9 cellular contexts compared by ENCODE assay signal in genomic region chr4:142282870-142283431, GRCh38.
DNase-seq lines count a peak whose midpoint lies in the region; ATAC-seq and TF ChIP-seq lines count a peak whose summit lies in the region.
"Had no signal": no experiment of that assay in that cellular context is flagged by ENCODE, and none has a peak within 500 bp of the region (broad histone marks: within the 10 kb centered on the region; RNA-seq: fewer than 3 reads in every experiment).

No MANE protein-coding gene starts in this region.

- no peak overlapping the region for H3K4me3 ChIP-seq in epithelial cell of proximal tubule (ENCODE audit: low read depth, low read length)
- no peak overlapping the region for H3K4me3 ChIP-seq in spleen
- H3K4me3 ChIP-seq in coronary artery, result no peak overlapping the region

- H3K9me3 Mint-ChIP-seq in activated T-cell treated with anti-CD3 and anti-CD28 coated beads, Interleukin-2, amount 50 U/mL, for 4 hours, result no peaks in the 10 kb centered on the region
- H3K9me3 Mint-ChIP-seq in stimulated activated naive CD8-positive, alpha-beta T cell treated with anti-CD3 and anti-CD28 coated beads, Interleukin-15, amount 100 ng/mL, for 72 hours, result no peaks in the 10 kb centered on the region

- no peaks in the 10 kb centered on the region for H3K27me3 Mint-ChIP-seq in activated T-cell treated with anti-CD3 and anti-CD28 coated beads, Interleukin-2, amount 50 U/mL, for 4 hours (ENCODE audit: low read depth)
- no peaks in the 10 kb centered on the region for H3K27me3 Mint-ChIP-seq in stimulated activated naive CD8-positive, alpha-beta T cell treated with anti-CD3 and anti-CD28 coated beads, Interleukin-15, amount 100 ng/mL, for 72 hours

- ATAC-seq in activated T-cell treated with anti-CD3 and anti-CD28 coated beads, Interleukin-2, amount 50 U/mL, for 4 hours, result no peak
- ATAC-seq in HG02678 (IDR thresholded peaks at IDR 0.05; ENCODE audit: unreplicated experiment), result no peak
- no peak for ATAC-seq in stimulated activated naive CD8-positive, alpha-beta T cell treated with anti-CD3 and anti-CD28 coated beads, Interleukin-15, amount 100 ng/mL, for 72 hours

- peak; percentile 58 for TF ChIP-seq CTCF in epithelial cell of proximal tubule (conservative IDR thresholded peaks at IDR 0.05; ENCODE audit: low read depth, low read length)
- TF ChIP-seq CTCF in spleen (IDR thresholded peaks at IDR 0.05 in 8 of 11, conservative IDR thresholded peaks at IDR 0.05 in 3 of 11), result peak in 7 of 11 experiments; percentile 39 to 60 (median 53)
- TF ChIP-seq CTCF in coronary artery (IDR thresholded peaks at IDR 0.05), result no peak

- no peaks in the 10 kb centered on the region for H3K9me3 ChIP-seq in spleen

- DNase-seq in activated T-cell treated with anti-CD3 and anti-CD28 coated beads for 4 hours (peak; percentile 49), Kasumi-1 (lab: John Stamatoyannopoulos, UW) (peak; percentile 6 to 23), epithelial cell of proximal tubule (ENCODE audit: low read depth) (no peak), spleen (no peak), coronary artery (ENCODE audit: low spot score) (no peak)
- DNase-seq in activated T-cell treated with anti-CD3 and anti-CD28 coated beads, Interleukin-2, amount 50 U/mL, for 4 hours, result no peak
- no peak for DNase-seq in stimulated activated naive CD8-positive, alpha-beta T cell treated with anti-CD3 and anti-CD28 coated beads, Interleukin-15, amount 100 ng/mL, for 72 hours
- DNase-seq: activated CD4-positive, alpha-beta T cell treated with anti-CD3 and anti-CD28 coated beads for 48 hours had no signal

- H3K27ac Mint-ChIP-seq in stimulated activated naive CD8-positive, alpha-beta T cell treated with anti-CD3 and anti-CD28 coated beads, Interleukin-15, amount 100 ng/mL, for 72 hours, result no peak overlapping the region

- peaks cover 0 to 23% (median 0%) of the 10 kb centered on the region in 6 donors for H3K4me1 ChIP-seq in spleen

- no peaks in the 10 kb centered on the region for H3K27me3 ChIP-seq in spleen (replicated peaks in 1 of 7)

- H3K27ac ChIP-seq in spleen (no peak overlapping the region), coronary artery (no peak overlapping the region)

- H3K36me3 Mint-ChIP-seq in activated T-cell treated with anti-CD3 and anti-CD28 coated beads, Interleukin-2, amount 50 U/mL, for 4 hours (ENCODE audit: insufficient read depth), result peaks cover 14% of the 10 kb centered on the region

- intact Hi-C loops in spleen (cut with DNase I; ENCODE audit: low total_unique reads), result no loop called here

- TF ChIP-seq POLR2A in spleen (IDR thresholded peaks at IDR 0.05), result no peak

- WGBS in spleen, 5 donors, result 2 to 30% (median 13%) methylated on average over 2 of the region's 2 CpGs

- no peak overlapping the region for H3K4me3 Mint-ChIP-seq in activated T-cell treated with anti-CD3 and anti-CD28 coated beads, Interleukin-2, amount 50 U/mL, for 4 hours
- H3K4me3 Mint-ChIP-seq in stimulated activated naive CD8-positive, alpha-beta T cell treated with anti-CD3 and anti-CD28 coated beads, Interleukin-15, amount 100 ng/mL, for 72 hours, result no peak overlapping the region

- H3K4me1 Mint-ChIP-seq in activated T-cell treated with anti-CD3 and anti-CD28 coated beads, Interleukin-2, amount 50 U/mL, for 4 hours (ENCODE audit: low read depth), result peaks cover 31% of the 10 kb centered on the region
- H3K4me1 Mint-ChIP-seq in stimulated activated naive CD8-positive, alpha-beta T cell treated with anti-CD3 and anti-CD28 coated beads, Interleukin-15, amount 100 ng/mL, for 72 hours, result peaks cover 18% of the 10 kb centered on the region

- H3K36me3 ChIP-seq in spleen, result no peaks in the 10 kb centered on the region

Comparison
In these comparisons a context has a peak if more than half of its experiments do, and no peak if none do; other contexts are left out.
1. DNase-seq: peak in activated T-cell treated with anti-CD3 and anti-CD28 coated beads for 4 hours (single experiment) and Kasumi-1 (2 of 2); none in activated T-cell treated with anti-CD3 and anti-CD28 coated beads, Interleukin-2, amount 50 U/mL, for 4 hours (single experiment), epithelial cell of proximal tubule (single experiment), spleen (single experiment), coronary artery (single experiment) and stimulated activated naive CD8-positive, alpha-beta T cell treated with anti-CD3 and anti-CD28 coated beads, Interleukin-15, amount 100 ng/mL, for 72 hours (0 of 2).